8 cellular contexts compared by ENCODE assay signal in genomic region chr12:9284197-9284596, GRCh38.
DNase-seq lines count a peak whose midpoint lies in the region; ATAC-seq, FAIRE-seq and TF ChIP-seq lines count a peak whose summit lies in the region.
"Not testable (repeated sequence)": the region's sequence is repeated elsewhere in the genome, so short reads cannot be mapped to it uniquely, and the experiment has no call there.

No MANE protein-coding gene starts in this region.

- not testable (repeated sequence) for H3K79me2 ChIP-seq in PC-3 (ENCODE audit: low read length)

- peak overlapping the region; percentile 98 for H3K4me3 Mint-ChIP-seq in CD4-positive, alpha-beta T cell

- intact Hi-C loops in CD4-positive, alpha-beta T cell (cut with DNase I, micrococcal nuclease); PC-3 (cut with micrococcal nuclease); right lobe of liver (cut with DNase I): not testable (repeated sequence)

- H3K36me3 Mint-ChIP-seq in CD4-positive, alpha-beta T cell (ENCODE audit: low read depth) = not testable (repeated sequence)

- not testable (repeated sequence) for H3K36me3 ChIP-seq in PC-3 (ENCODE audit: low read depth, low read length); esophagus (ENCODE audit: control insufficient read depth in 2 of 2, insufficient read depth in 2 of 2, low read length in 1 of 2); right lobe of liver; small intestine (ENCODE audit: control insufficient read depth in 2 of 2, insufficient read depth in 2 of 2, low read length in 2 of 2)

- not testable (repeated sequence) for H4K20me1 ChIP-seq in PC-3 (ENCODE audit: low read length)

- 0 to 3% methylated on average over 3 to 12 of the region's 14 CpGs for WGBS in esophagus, 2 donors
- WGBS in right lobe of liver (ENCODE audit: insufficient coverage, low coverage, low lambda C conversion rate, missing lambda C conversion rate) = 0% methylated on average over 3 of the region's 14 CpGs
- 0 to 4% methylated on average over 5 to 6 of the region's 14 CpGs; no CpG with 5 or more reads in 1 of the 3 donors for WGBS in small intestine, 3 donors

- H3K4me1 ChIP-seq in PC-3 (ENCODE audit: insufficient read depth, low read length); esophagus (ENCODE audit: control insufficient read depth in 2 of 2, insufficient read depth in 2 of 2, low read length in 1 of 2); small intestine (ENCODE audit: control insufficient read depth in 2 of 2, insufficient read depth in 1 of 2, low read depth in 1 of 2, low read length in 1 of 2): not testable (repeated sequence)
- peaks cover 0 to 25% (median 8%) of the 10 kb centered on the region in 4 donors for H3K4me1 ChIP-seq in right lobe of liver

- not testable (repeated sequence) for H2AFZ ChIP-seq in PC-3 (ENCODE audit: low read length)

- not testable (repeated sequence) for H3K9me3 ChIP-seq in CD4-positive, alpha-beta T cell (ENCODE audit: control insufficient read depth, low read length); PC-3 (ENCODE audit: low read length); esophagus (ENCODE audit: control insufficient read depth in 2 of 2, insufficient read depth in 1 of 2, low read depth in 1 of 2, low read length in 1 of 2); right lobe of liver; small intestine (ENCODE audit: control insufficient read depth, low read depth)

- not testable (repeated sequence) for H3K27me3 Mint-ChIP-seq in CD4-positive, alpha-beta T cell

- peak in 4 of 10 experiments; percentile 3 to 23 (median 4) for DNase-seq in CD4-positive, alpha-beta T cell
- not testable (repeated sequence) for DNase-seq in PC-3
- peak; percentile 43 for DNase-seq in activated naive CD4-positive, alpha-beta T cell treated with Interleukin-2 at 50 U/mL for 16 hours
- DNase-seq in right lobe of liver (peak in 1 of 3 donors; percentile 22), small intestine (peak; percentile 17)

- H3F3A ChIP-seq in PC-3 (ENCODE audit: low read length, unreplicated experiment) = not testable (repeated sequence)

- H3K4me3 ChIP-seq in PC-3 (ENCODE audit: low read length) = peak overlapping the region; percentile 73
- H3K4me3 ChIP-seq in esophagus (ENCODE audit: low read depth in 1 of 2, low read length in 2 of 2) = peak overlapping the region; percentile 29 to 50
- peak overlapping the region in 2 of 3 donors; percentile 29 to 55 for H3K4me3 ChIP-seq in right lobe of liver
- peak overlapping the region in 1 of 2 donors; percentile 23 for H3K4me3 ChIP-seq in small intestine (ENCODE audit: low read depth in 1 of 2, low read length in 2 of 2)

- not testable (repeated sequence) for TF ChIP-seq POLR2A in right lobe of liver (IDR thresholded peaks at IDR 0.05)

- not testable (repeated sequence) for H3K4me1 Mint-ChIP-seq in CD4-positive, alpha-beta T cell (ENCODE audit: low read depth)

- not testable (repeated sequence) for FAIRE-seq in small intestine (lab: Jason Lieb, UNC)

- CTCF ChIA-PET in CD4-positive, alpha-beta T cell (lab: Charles Lee); PC-3 (lab: Charles Lee): not testable (repeated sequence)

- peak; percentile 53 for ATAC-seq in CD4-positive, alpha-beta T cell (ENCODE audit: poor library complexity)
- ATAC-seq in GM19467 (IDR thresholded peaks at IDR 0.05; ENCODE audit: unreplicated experiment) (peak; percentile 26), HG03159 (IDR thresholded peaks at IDR 0.05; ENCODE audit: unreplicated experiment) (peak; percentile 60), PC-3 (peak; percentile 65), right lobe of liver (peak in 3 of 4 donors; percentile 50 to 58 (median 54))

- H3K27ac Mint-ChIP-seq in CD4-positive, alpha-beta T cell = peak overlapping the region; percentile 91

- not testable (repeated sequence) for TF ChIP-seq CTCF in CD4-positive, alpha-beta T cell (IDR thresholded peaks at IDR 0.05); PC-3 (conservative IDR thresholded peaks at IDR 0.05; ENCODE audit: low read depth, low read length); right lobe of liver (IDR thresholded peaks at IDR 0.05)

- H3K9ac ChIP-seq in PC-3 (ENCODE audit: low read length) = peak overlapping the region; percentile 61

- H3K9me3 Mint-ChIP-seq in CD4-positive, alpha-beta T cell = not testable (repeated sequence)

- not testable (repeated sequence) for H3K27me3 ChIP-seq in CD4-positive, alpha-beta T cell (ENCODE audit: control insufficient read depth, insufficient read depth, low read length); esophagus (ENCODE audit: control insufficient read depth in 1 of 2, insufficient read depth in 2 of 2, low read length in 2 of 2); right lobe of liver; small intestine (ENCODE audit: control insufficient read depth in 2 of 2, insufficient read depth in 2 of 2, low read length in 2 of 2)
- H3K27me3 ChIP-seq in PC-3 (ENCODE audit: low read length) = peaks cover 18% of the 10 kb centered on the region

- POLR2A ChIA-PET in CD4-positive, alpha-beta T cell (lab: Charles Lee); PC-3 (lab: Charles Lee; ENCODE audit: unreplicated experiment): not testable (repeated sequence)

- not testable (repeated sequence) for H3K27ac ChIP-seq in CD4-positive, alpha-beta T cell (ENCODE audit: low read depth, low read length); PC-3 (ENCODE audit: low read length); esophagus (ENCODE audit: low read depth in 2 of 2, low read length in 1 of 2)
- H3K27ac ChIP-seq in right lobe of liver (peak overlapping the region in 1 of 3 donors; percentile 57), small intestine (ENCODE audit: low read depth in 1 of 2, low read length in 1 of 2) (peak overlapping the region in 1 of 2 donors; percentile 11)

- H3K9me2 ChIP-seq in PC-3 (replicated peaks; ENCODE audit: low read length) = not testable (repeated sequence)

- BruUV-seq in PC-3 (replicated peaks; lab: Mats Ljungman, UMichigan) = TSS peak; percentile 87

- peak overlapping the region; percentile 76 for H3K4me2 ChIP-seq in PC-3 (ENCODE audit: low read length)
